8 cellular contexts compared by ENCODE assay signal in the genomic region with DNA sequence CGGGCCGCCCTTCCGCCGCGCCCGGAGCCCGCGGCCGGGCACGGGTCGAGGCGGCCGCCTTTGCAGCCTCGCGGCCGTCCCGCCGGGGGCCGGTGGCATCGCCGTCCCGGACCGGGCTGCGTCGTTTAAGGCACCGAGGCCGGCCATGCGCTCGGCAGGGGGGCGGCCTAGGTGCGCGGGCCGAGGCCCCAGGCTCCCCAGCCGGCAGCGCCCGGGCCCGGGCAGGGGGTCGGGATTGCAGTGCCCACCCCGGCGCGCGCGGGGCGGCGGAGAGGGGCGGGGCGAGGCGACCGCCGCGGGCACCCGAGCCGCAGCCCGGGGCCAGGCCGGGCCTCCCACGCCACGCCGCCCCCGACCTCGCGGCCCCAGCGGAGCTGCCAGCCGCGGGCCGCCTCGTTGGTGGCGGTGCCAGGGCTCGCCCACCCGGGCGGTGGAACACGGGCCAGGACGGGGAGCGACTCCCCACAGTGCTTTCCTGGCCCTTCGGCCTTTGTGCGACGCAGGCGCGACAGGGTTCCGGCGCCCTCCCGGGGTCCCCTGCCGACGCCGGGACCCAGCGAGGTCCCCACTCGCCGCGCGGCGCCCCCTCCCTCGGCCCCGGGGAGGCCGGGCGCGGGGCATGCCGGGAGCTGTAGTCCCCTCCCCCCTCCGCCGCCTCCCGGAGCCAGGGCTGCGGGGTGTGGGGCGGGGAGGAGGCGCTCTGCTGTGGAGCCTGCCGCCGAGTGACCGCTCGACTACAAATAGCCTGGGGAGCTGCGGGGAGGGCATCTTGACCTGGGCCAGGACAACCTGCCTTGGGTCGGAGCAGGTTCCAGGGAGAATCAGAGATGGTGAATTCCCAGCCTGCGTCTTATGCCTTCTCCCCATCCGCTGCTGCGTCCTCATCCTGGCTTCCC. TPM values are rescaled to one million over a fixed set of nuclear protein-coding genes. Genes with fewer than 3 reads are reported as not detected.
DNase-seq lines count a peak whose midpoint lies in the region; ATAC-seq, FAIRE-seq and TF ChIP-seq lines count a peak whose summit lies in the region.

No MANE protein-coding gene starts in this region.

- no peak overlapping the region for H3K23ac ChIP-seq in H1 (ENCODE audit: insufficient read length)

- H3K4me3 ChIP-seq in ACC112 (ENCODE audit: low read depth, low read length), result peak overlapping the region; percentile 95
- peak overlapping the region; percentile 59 to 73 (median 66) for H3K4me3 ChIP-seq in H1 (ENCODE audit: extremely low read depth in 1 of 4, insufficient read depth in 2 of 4, low read depth in 3 of 4, low read length in 4 of 4)

- peak overlapping the region; percentile 4 for H3K4ac ChIP-seq in H1 (replicated peaks; ENCODE audit: insufficient read length, low read depth, low read length)

- peak; percentile 77 for DNase-seq in NCI-H345 (lab: John Stamatoyannopoulos, UW)
- peak; percentile 87 for DNase-seq in activated CD8-positive, alpha-beta memory T cell treated with anti-CD3 and anti-CD28 coated beads for 24 hours
- DNase-seq in H1 (ENCODE audit: low read depth in 1 of 2, low spot score in 2 of 2), result peak in 1 of 2 experiments; percentile 77
- peak; percentile 92 for DNase-seq in mesenteric fat pad (ENCODE audit: low spot score)
- peak; percentile 46 for DNase-seq in stimulated activated CD8-positive, alpha-beta memory T cell treated with anti-CD3 and anti-CD28 coated beads, Interleukin-15, amount 100 ng/mL, for 1 hour (ENCODE audit: low read depth)

- no peak for FAIRE-seq in H1 (lab: Jason Lieb, UNC)

- H4K5ac ChIP-seq in H1 (ENCODE audit: insufficient read length, low read depth, low read length), result peak overlapping the region; percentile 38

- WGBS in H1 (ENCODE audit: extremely low coverage in 1 of 2, insufficient coverage in 1 of 2, insufficient read length in 1 of 2, insufficient replicate concordance in 2 of 2, low coverage in 1 of 2, low lambda C conversion rate in 2 of 2, missing lambda C conversion rate in 1 of 2), 2 experiments, result 1% methylated on average over 43 of the region's 111 CpGs; no CpG with 5 or more reads in 1 of the 2 experiments

- peak overlapping the region; percentile 59 for H4K8ac ChIP-seq in H1 (ENCODE audit: extremely low read depth, insufficient read depth, low read length)

- peaks cover 40% of the 10 kb centered on the region for H3K79me2 ChIP-seq in ACC112 (ENCODE audit: control insufficient read depth, insufficient read depth, low read length, unreplicated experiment)
- peaks cover 0 to 25% of the 10 kb centered on the region in 2 experiments; a peak in 2 of 4 replicates for H3K79me2 ChIP-seq in H1 (ENCODE audit: control insufficient read depth in 1 of 2, insufficient read depth in 2 of 2, low read length in 2 of 2)

- no peak for TF ChIP-seq POLR2A in H1 (IDR thresholded peaks at IDR 0.05; ENCODE audit: control extremely low read depth in 1 of 2, low read depth in 2 of 2, low read length in 2 of 2)

- no peak overlapping the region for H3K56ac ChIP-seq in H1 (replicated peaks; ENCODE audit: insufficient read length, low read depth, low read length)

- H3K79me1 ChIP-seq in H1 (ENCODE audit: low read depth, low read length), result peaks cover 5% of the 10 kb centered on the region; the same call in 1 of the 2 replicates

- no peak for TF ChIP-seq RAD21 in H1 (IDR thresholded peaks at IDR 0.05 in 1 of 2, conservative IDR thresholded peaks at IDR 0.05 in 1 of 2; ENCODE audit: low read depth in 2 of 2, low read length in 2 of 2)

- POLR2A ChIA-PET in H1 (lab: Charles Lee; ENCODE audit: partially characterized antibody), result interaction anchor here (0.8 to 5.0 kb wide), 17 partner anchors 9 to 165 kb away, joined by 3 to 54 read pairs (median 5); a partner anchor contains a TSS

- H2BK5ac ChIP-seq in H1 (ENCODE audit: low read depth, low read length), result peak overlapping the region; percentile 68; the same call in 1 of the 2 replicates

- ATAC-seq in GM18519 (IDR thresholded peaks at IDR 0.05; ENCODE audit: low FRiP score, unreplicated experiment), result peak; percentile 33
- ATAC-seq in HG03025 (IDR thresholded peaks at IDR 0.05; ENCODE audit: low FRiP score, unreplicated experiment), result peak; percentile 61

- H2BK12ac ChIP-seq in H1 (ENCODE audit: low read depth, low read length), result no peak overlapping the region; the same call in 1 of the 2 replicates

- H2AFZ ChIP-seq in ACC112 (ENCODE audit: low read length, unreplicated experiment), result peak overlapping the region; percentile 90
- H2AFZ ChIP-seq in H1 (ENCODE audit: low read length), result no peak overlapping the region

- CTCF ChIA-PET in H1 (lab: Charles Lee; ENCODE audit: partially characterized antibody), result interaction anchor here (1.0 to 5.2 kb wide), 14 partner anchors 10 to 113 kb away, joined by 3 to 34 read pairs (median 6); a partner anchor contains a TSS

- H2BK120ac ChIP-seq in H1 (replicated peaks; ENCODE audit: low read depth, low read length), result no peak overlapping the region

- H3K4me2 ChIP-seq in H1 (ENCODE audit: insufficient read depth in 1 of 2, low read depth in 2 of 2, low read length in 2 of 2), result peak overlapping the region; percentile 86 to 92

- no peak overlapping the region for H2BK15ac ChIP-seq in H1 (ENCODE audit: low read length)

- no peak for TF ChIP-seq EP300 in H1 (IDR thresholded peaks at IDR 0.05; ENCODE audit: borderline replicate concordance in 1 of 2, low read depth in 2 of 2, low read length in 2 of 2)

- H4K20me1 ChIP-seq in H1 (replicated peaks in 1 of 2; ENCODE audit: control insufficient read depth in 1 of 2, insufficient read depth in 2 of 2, low read length in 2 of 2), result peaks cover 12 to 22% of the 10 kb centered on the region in 2 experiments

- H2BK20ac ChIP-seq in H1 (ENCODE audit: low read length), result no peak overlapping the region

- H2AK5ac ChIP-seq in H1 (ENCODE audit: low read depth, low read length), result no peak overlapping the region

- H3K27ac ChIP-seq in ACC112 (ENCODE audit: low read depth, low read length) (no peak overlapping the region), H1 (ENCODE audit: low read depth, low read length) (no peak overlapping the region)

- H3K4me1 ChIP-seq in ACC112 (ENCODE audit: control insufficient read depth, insufficient read depth, low read length, unreplicated experiment), result peaks cover 15% of the 10 kb centered on the region
- H3K4me1 ChIP-seq in H1 (replicated peaks in 1 of 4; ENCODE audit: control insufficient read depth in 3 of 4, insufficient read depth in 4 of 4, low read length in 3 of 4), result peaks cover 4 to 6% (median 5%) of the 10 kb centered on the region in 4 experiments; a peak in 5 of 7 replicates

- H3K18ac ChIP-seq in H1 (ENCODE audit: extremely low read depth, low read length), result no peak overlapping the region; the same call in 1 of the 2 replicates

- no peak overlapping the region for H4K91ac ChIP-seq in H1 (replicated peaks; ENCODE audit: insufficient read length, low read length)

- H3K23me2 ChIP-seq in H1 (ENCODE audit: low read depth, low read length), result peaks cover 11% of the 10 kb centered on the region; the same call in 1 of the 2 replicates

- TF ChIP-seq CTCF in H1 (IDR thresholded peaks at IDR 0.05; ENCODE audit: control extremely low read depth in 1 of 3, insufficient read depth in 1 of 3, low read depth in 1 of 3, low read length in 3 of 3), result no peak

- H3K36me3 ChIP-seq in ACC112 (ENCODE audit: insufficient read depth, low read length) (peaks cover 27% of the 10 kb centered on the region; the same call in 1 of the 2 replicates), H1 (ENCODE audit: control insufficient read depth in 2 of 4, insufficient read depth in 4 of 4, low read length in 3 of 4) (peaks cover 27 to 38% (median 33%) of the 10 kb centered on the region in 4 experiments)

- H3K9ac ChIP-seq in H1 (replicated peaks in 1 of 4; ENCODE audit: extremely low read depth in 1 of 4, low read depth in 3 of 4, low read length in 3 of 4), result peak overlapping the region; percentile 43 to 67 (median 62); a peak in 5 of 7 replicates

- no peak overlapping the region for H3K14ac ChIP-seq in H1 (ENCODE audit: insufficient read length)

- H3K27me3 ChIP-seq in ACC112 (ENCODE audit: insufficient read depth, low read length) (no peaks in the 10 kb centered on the region), H1 (replicated peaks in 1 of 4; ENCODE audit: control insufficient read depth in 3 of 4, extremely low read depth in 1 of 4, insufficient read depth in 3 of 4, low read length in 3 of 4) (peaks cover 0 to 6% (median 4%) of the 10 kb centered on the region in 4 experiments; a peak in 6 of 7 replicates)

- no peaks in the 10 kb centered on the region for H3K9me3 ChIP-seq in H1 (ENCODE audit: insufficient read depth in 2 of 2, low read depth in 1 of 2, low read length in 1 of 2)

RNA-seq across cellular contexts. Expression of a gene that starts 0.8 kb away (rescaled TPM):
- total RNA-seq in H1 (2021; fragmentation: NEBNext Ultra II Directional; extraction: Animal tissue kit (Norgen Biotek cat#: 25700)), result 227 and 243 TPM in 2 replicates
- 72.6 and 82.0 TPM in 2 replicates for polyA plus RNA-seq in H1 (2011; rRNA removed)
- 106 TPM for polyA plus RNA-seq in H1 (2011; cell fraction: cytosol; rRNA removed)
- 112 TPM for polyA plus RNA-seq in H1 (2011; cell fraction: nucleus; rRNA removed)
- 158 to 191 TPM (median 164 TPM) in 4 replicates for polyA plus RNA-seq in H1 (2012, experiment 1 of 2)
- 169 TPM for polyA plus RNA-seq in H1 (2012, experiment 2 of 2)
- 116 TPM for polyA plus RNA-seq in H1 (2013, experiment 1 of 2)
- polyA plus RNA-seq in H1 (2013, experiment 2 of 2), result 114 TPM
- 119 and 142 TPM in 2 replicates for polyA minus RNA-seq in H1 (2011; rRNA and poly(A)+ RNA removed)
- polyA minus RNA-seq in H1 (2011; cell fraction: cytosol; rRNA and poly(A)+ RNA removed), result 99.8 TPM
- 91.1 TPM for polyA minus RNA-seq in H1 (2011; cell fraction: nucleus; rRNA and poly(A)+ RNA removed)
- 51.3 TPM for total RNA-seq in mesenteric fat pad

RNA-seq across cellular contexts. Expression of a gene that starts 16.9 kb away (rescaled TPM):
- total RNA-seq in H1 (2021; fragmentation: NEBNext Ultra II Directional; extraction: Animal tissue kit (Norgen Biotek cat#: 25700)), result 22.9 and 23.0 TPM in 2 replicates
- 15.0 and 20.8 TPM in 2 replicates for polyA plus RNA-seq in H1 (2011; rRNA removed)
- 21.5 TPM for polyA plus RNA-seq in H1 (2011; cell fraction: cytosol; rRNA removed)
- polyA plus RNA-seq in H1 (2011; cell fraction: nucleus; rRNA removed), result 47.7 TPM
- 39.0 to 45.0 TPM (median 40.5 TPM) in 4 replicates for polyA plus RNA-seq in H1 (2012, experiment 1 of 2)
- 16.1 TPM for polyA plus RNA-seq in H1 (2012, experiment 2 of 2)
- polyA plus RNA-seq in H1 (2013, experiment 1 of 2), result 12.1 TPM
- polyA plus RNA-seq in H1 (2013, experiment 2 of 2), result 10.8 TPM
- 35.9 and 37.4 TPM in 2 replicates for polyA minus RNA-seq in H1 (2011; rRNA and poly(A)+ RNA removed)
- polyA minus RNA-seq in H1 (2011; cell fraction: cytosol; rRNA and poly(A)+ RNA removed), result 17.5 TPM
- polyA minus RNA-seq in H1 (2011; cell fraction: nucleus; rRNA and poly(A)+ RNA removed), result 38.8 TPM
- 23.4 TPM for total RNA-seq in mesenteric fat pad

RNA-seq across cellular contexts. Expression of a gene that starts 39.3 kb away (rescaled TPM):
- total RNA-seq in H1 (2021; fragmentation: NEBNext Ultra II Directional; extraction: Animal tissue kit (Norgen Biotek cat#: 25700)), result not detected in 2 replicates
- polyA plus RNA-seq in H1 (2011; rRNA removed), result 0.03 and 0.06 TPM in 2 replicates
- not detected for polyA plus RNA-seq in H1 (2011; cell fraction: cytosol; rRNA removed)
- not detected for polyA plus RNA-seq in H1 (2011; cell fraction: nucleus; rRNA removed)
- polyA plus RNA-seq in H1 (2012, experiment 1 of 2), result 1.2 to 2.0 TPM (median 1.6 TPM) in 4 replicates
- polyA plus RNA-seq in H1 (2012, experiment 2 of 2), result 0.31 TPM
- not detected for polyA plus RNA-seq in H1 (2013, experiment 1 of 2)
- not detected for polyA plus RNA-seq in H1 (2013, experiment 2 of 2)
- polyA minus RNA-seq in H1 (2011; rRNA and poly(A)+ RNA removed), result 0.15 TPM in 1 of 2 replicates, not detected in the other
- polyA minus RNA-seq in H1 (2011; cell fraction: cytosol; rRNA and poly(A)+ RNA removed), result not detected
- not detected for polyA minus RNA-seq in H1 (2011; cell fraction: nucleus; rRNA and poly(A)+ RNA removed)
- 1.3 TPM for total RNA-seq in mesenteric fat pad
